1 cellular context compared by ENCODE assay signal in the genomic region with DNA sequence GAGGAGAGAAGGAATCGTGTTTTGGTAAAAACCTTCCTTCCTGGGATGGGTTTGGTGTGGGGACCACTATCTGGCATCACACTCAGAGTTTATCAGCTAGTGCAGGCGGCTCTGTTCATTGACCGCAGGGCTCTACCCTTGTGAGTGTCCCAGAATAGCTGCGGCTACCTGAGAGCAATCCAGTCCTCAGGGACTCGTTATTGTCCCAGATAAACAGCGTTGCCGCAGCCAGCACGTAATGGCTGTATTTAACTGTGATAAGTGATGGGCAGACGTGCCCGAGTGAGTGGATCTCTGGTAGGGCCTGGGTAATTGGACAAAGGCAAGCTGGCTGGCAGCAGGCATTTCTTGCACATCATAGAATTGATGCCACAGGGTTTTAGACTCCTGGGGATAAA.
TF ChIP-seq lines count a peak whose summit lies in the region.

No MANE protein-coding gene starts in this region.

TF ChIP-seq in K562, 482 proteins besides CTCF, POLR2A, EP300 and RAD21 (continued from another document and continues in another):
- TF ChIP-seq, protein P1, sequence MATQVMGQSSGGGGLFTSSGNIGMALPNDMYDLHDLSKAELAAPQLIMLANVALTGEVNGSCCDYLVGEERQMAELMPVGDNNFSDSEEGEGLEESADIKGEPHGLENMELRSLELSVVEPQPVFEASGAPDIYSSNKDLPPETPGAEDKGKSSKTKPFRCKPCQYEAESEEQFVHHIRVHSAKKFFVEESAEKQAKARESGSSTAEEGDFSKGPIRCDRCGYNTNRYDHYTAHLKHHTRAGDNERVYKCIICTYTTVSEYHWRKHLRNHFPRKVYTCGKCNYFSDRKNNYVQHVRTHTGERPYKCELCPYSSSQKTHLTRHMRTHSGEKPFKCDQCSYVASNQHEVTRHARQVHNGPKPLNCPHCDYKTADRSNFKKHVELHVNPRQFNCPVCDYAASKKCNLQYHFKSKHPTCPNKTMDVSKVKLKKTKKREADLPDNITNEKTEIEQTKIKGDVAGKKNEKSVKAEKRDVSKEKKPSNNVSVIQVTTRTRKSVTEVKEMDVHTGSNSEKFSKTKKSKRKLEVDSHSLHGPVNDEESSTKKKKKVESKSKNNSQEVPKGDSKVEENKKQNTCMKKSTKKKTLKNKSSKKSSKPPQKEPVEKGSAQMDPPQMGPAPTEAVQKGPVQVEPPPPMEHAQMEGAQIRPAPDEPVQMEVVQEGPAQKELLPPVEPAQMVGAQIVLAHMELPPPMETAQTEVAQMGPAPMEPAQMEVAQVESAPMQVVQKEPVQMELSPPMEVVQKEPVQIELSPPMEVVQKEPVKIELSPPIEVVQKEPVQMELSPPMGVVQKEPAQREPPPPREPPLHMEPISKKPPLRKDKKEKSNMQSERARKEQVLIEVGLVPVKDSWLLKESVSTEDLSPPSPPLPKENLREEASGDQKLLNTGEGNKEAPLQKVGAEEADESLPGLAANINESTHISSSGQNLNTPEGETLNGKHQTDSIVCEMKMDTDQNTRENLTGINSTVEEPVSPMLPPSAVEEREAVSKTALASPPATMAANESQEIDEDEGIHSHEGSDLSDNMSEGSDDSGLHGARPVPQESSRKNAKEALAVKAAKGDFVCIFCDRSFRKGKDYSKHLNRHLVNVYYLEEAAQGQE (CRISPR knock-in tag; IDR thresholded peaks at IDR 0.05; ENCODE audit: low read depth): no peak
- TF ChIP-seq CTBP1 (IDR thresholded peaks at IDR 0.05; ENCODE audit: borderline replicate concordance) (peak; percentile 80; the same call in 1 of the 2 replicates), ZFP30 (CRISPR knock-in tag; IDR thresholded peaks at IDR 0.05; ENCODE audit: borderline replicate concordance) (no peak), NCOR1 (IDR thresholded peaks at IDR 0.05) (peak; percentile 70), MEIS2 (IDR thresholded peaks at IDR 0.05; ENCODE audit: partially characterized antibody) (no peak), ZFPM2 (CRISPR knock-in tag; IDR thresholded peaks at IDR 0.05) (no peak), MLLT1 (IDR thresholded peaks at IDR 0.05) (0 out of 4 replicates have a peak, but pooled peaks of 1 of the 2 experiments have one; percentile 27), ARHGAP35 (IDR thresholded peaks at IDR 0.05; ENCODE audit: partially characterized antibody) (no peak), SREBF1 (IDR thresholded peaks at IDR 0.05; ENCODE audit: borderline replicate concordance, low read depth, low read length) (no peak), ZNF717 (CRISPR knock-in tag; IDR thresholded peaks at IDR 0.05) (no peak), KDM2B (CRISPR knock-in tag; IDR thresholded peaks at IDR 0.05) (no peak), NFATC3 (IDR thresholded peaks at IDR 0.05) (no peak), CHD4 (IDR thresholded peaks at IDR 0.05; ENCODE audit: insufficient read depth, insufficient replicate concordance, low read depth, low read length, poor library complexity, severe bottlenecking) (no peak), ERF (CRISPR knock-in tag; IDR thresholded peaks at IDR 0.05) (no peak), JUN (IDR thresholded peaks at IDR 0.05; ENCODE audit: borderline replicate concordance, low read depth, low read length) (no peak), JUN (CRISPR knock-in tag; IDR thresholded peaks at IDR 0.05; ENCODE audit: borderline replicate concordance) (no peak), SMAD3 (CRISPR knock-in tag; conservative IDR thresholded peaks at IDR 0.05) (no peak), POLR2H (tag; IDR thresholded peaks at IDR 0.05; ENCODE audit: low read depth) (no peak), SMAD4 (CRISPR knock-in tag; conservative IDR thresholded peaks at IDR 0.05) (peak; percentile 86), PTTG1 (tag; IDR thresholded peaks at IDR 0.05; ENCODE audit: low read depth) (no peak), ZNF253 (CRISPR knock-in tag; conservative IDR thresholded peaks at IDR 0.05) (no peak), POLR2AphosphoS2 (IDR thresholded peaks at IDR 0.05; ENCODE audit: low read length) (no peak), KLF6 (CRISPR knock-in tag; IDR thresholded peaks at IDR 0.05; ENCODE audit: borderline replicate concordance) (no peak), KDM1A (IDR thresholded peaks at IDR 0.05) (peak; percentile 48 to 67; a peak in 2 of 4 replicates), HMG20B (CRISPR knock-in tag; IDR thresholded peaks at IDR 0.05) (no peak), ZNF583 (CRISPR knock-in tag; IDR thresholded peaks at IDR 0.05) (no peak), HDAC8 (tag; IDR thresholded peaks at IDR 0.05) (no peak), ELF1 (tag; IDR thresholded peaks at IDR 0.05) (no peak), BRD9 (IDR thresholded peaks at IDR 0.05; ENCODE audit: low read depth, partially characterized antibody) (no peak)
- TF ChIP-seq, protein P2, sequence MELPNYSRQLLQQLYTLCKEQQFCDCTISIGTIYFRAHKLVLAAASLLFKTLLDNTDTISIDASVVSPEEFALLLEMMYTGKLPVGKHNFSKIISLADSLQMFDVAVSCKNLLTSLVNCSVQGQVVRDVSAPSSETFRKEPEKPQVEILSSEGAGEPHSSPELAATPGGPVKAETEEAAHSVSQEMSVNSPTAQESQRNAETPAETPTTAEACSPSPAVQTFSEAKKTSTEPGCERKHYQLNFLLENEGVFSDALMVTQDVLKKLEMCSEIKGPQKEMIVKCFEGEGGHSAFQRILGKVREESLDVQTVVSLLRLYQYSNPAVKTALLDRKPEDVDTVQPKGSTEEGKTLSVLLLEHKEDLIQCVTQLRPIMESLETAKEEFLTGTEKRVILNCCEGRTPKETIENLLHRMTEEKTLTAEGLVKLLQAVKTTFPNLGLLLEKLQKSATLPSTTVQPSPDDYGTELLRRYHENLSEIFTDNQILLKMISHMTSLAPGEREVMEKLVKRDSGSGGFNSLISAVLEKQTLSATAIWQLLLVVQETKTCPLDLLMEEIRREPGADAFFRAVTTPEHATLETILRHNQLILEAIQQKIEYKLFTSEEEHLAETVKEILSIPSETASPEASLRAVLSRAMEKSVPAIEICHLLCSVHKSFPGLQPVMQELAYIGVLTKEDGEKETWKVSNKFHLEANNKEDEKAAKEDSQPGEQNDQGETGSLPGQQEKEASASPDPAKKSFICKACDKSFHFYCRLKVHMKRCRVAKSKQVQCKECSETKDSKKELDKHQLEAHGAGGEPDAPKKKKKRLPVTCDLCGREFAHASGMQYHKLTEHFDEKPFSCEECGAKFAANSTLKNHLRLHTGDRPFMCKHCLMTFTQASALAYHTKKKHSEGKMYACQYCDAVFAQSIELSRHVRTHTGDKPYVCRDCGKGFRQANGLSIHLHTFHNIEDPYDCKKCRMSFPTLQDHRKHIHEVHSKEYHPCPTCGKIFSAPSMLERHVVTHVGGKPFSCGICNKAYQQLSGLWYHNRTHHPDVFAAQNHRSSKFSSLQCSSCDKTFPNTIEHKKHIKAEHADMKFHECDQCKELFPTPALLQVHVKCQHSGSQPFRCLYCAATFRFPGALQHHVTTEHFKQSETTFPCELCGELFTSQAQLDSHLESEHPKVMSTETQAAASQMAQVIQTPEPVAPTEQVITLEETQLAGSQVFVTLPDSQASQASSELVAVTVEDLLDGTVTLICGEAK (IDR thresholded peaks at IDR 0.05): no peak
- TF ChIP-seq, protein P2 (CRISPR knock-in tag; IDR thresholded peaks at IDR 0.05): no peak
- TF ChIP-seq, protein P3, sequence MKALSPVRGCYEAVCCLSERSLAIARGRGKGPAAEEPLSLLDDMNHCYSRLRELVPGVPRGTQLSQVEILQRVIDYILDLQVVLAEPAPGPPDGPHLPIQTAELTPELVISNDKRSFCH (CRISPR knock-in tag; IDR thresholded peaks at IDR 0.05): no peak
- TF ChIP-seq, protein P3 (tag; IDR thresholded peaks at IDR 0.05): peak; percentile 79; the same call in 1 of the 2 replicates
- TF ChIP-seq, protein P4, sequence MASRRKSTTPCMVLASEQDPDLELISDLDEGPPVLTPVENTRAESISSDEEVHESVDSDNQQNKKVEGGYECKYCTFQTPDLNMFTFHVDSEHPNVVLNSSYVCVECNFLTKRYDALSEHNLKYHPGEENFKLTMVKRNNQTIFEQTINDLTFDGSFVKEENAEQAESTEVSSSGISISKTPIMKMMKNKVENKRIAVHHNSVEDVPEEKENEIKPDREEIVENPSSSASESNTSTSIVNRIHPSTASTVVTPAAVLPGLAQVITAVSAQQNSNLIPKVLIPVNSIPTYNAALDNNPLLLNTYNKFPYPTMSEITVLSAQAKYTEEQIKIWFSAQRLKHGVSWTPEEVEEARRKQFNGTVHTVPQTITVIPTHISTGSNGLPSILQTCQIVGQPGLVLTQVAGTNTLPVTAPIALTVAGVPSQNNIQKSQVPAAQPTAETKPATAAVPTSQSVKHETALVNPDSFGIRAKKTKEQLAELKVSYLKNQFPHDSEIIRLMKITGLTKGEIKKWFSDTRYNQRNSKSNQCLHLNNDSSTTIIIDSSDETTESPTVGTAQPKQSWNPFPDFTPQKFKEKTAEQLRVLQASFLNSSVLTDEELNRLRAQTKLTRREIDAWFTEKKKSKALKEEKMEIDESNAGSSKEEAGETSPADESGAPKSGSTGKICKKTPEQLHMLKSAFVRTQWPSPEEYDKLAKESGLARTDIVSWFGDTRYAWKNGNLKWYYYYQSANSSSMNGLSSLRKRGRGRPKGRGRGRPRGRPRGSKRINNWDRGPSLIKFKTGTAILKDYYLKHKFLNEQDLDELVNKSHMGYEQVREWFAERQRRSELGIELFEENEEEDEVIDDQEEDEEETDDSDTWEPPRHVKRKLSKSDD (conservative IDR thresholded peaks at IDR 0.05; ENCODE audit: low read length): no peak
- TF ChIP-seq, protein P5, sequence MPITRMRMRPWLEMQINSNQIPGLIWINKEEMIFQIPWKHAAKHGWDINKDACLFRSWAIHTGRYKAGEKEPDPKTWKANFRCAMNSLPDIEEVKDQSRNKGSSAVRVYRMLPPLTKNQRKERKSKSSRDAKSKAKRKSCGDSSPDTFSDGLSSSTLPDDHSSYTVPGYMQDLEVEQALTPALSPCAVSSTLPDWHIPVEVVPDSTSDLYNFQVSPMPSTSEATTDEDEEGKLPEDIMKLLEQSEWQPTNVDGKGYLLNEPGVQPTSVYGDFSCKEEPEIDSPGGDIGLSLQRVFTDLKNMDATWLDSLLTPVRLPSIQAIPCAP (CRISPR knock-in tag; IDR thresholded peaks at IDR 0.05; ENCODE audit: borderline replicate concordance): no peak
- TF ChIP-seq, protein P6, sequence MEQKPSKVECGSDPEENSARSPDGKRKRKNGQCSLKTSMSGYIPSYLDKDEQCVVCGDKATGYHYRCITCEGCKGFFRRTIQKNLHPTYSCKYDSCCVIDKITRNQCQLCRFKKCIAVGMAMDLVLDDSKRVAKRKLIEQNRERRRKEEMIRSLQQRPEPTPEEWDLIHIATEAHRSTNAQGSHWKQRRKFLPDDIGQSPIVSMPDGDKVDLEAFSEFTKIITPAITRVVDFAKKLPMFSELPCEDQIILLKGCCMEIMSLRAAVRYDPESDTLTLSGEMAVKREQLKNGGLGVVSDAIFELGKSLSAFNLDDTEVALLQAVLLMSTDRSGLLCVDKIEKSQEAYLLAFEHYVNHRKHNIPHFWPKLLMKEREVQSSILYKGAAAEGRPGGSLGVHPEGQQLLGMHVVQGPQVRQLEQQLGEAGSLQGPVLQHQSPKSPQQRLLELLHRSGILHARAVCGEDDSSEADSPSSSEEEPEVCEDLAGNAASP (IDR thresholded peaks at IDR 0.05): no peak
- TF ChIP-seq, protein P7, sequence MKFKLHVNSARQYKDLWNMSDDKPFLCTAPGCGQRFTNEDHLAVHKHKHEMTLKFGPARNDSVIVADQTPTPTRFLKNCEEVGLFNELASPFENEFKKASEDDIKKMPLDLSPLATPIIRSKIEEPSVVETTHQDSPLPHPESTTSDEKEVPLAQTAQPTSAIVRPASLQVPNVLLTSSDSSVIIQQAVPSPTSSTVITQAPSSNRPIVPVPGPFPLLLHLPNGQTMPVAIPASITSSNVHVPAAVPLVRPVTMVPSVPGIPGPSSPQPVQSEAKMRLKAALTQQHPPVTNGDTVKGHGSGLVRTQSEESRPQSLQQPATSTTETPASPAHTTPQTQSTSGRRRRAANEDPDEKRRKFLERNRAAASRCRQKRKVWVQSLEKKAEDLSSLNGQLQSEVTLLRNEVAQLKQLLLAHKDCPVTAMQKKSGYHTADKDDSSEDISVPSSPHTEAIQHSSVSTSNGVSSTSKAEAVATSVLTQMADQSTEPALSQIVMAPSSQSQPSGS (CRISPR knock-in tag; IDR thresholded peaks at IDR 0.05): no peak
